In genomic region chr4:136219592-136220125, GRCh38 we compare ENCODE assay signal across 28 cellular contexts.
"Had no signal": no experiment of that assay in that cellular context is flagged by ENCODE, and none has a peak within 500 bp of the region (broad histone marks: within the 10 kb centered on the region; RNA-seq: fewer than 3 reads in every experiment).

No MANE protein-coding gene starts in this region.

- H3K27me3 ChIP-seq: body of pancreas, breast epithelium, SJCRH30 had no signal

- FAIRE-seq: astrocyte, TTC549 had no signal

- H3K4me3 ChIP-seq: body of pancreas, breast epithelium, SJCRH30, SK-N-MC had no signal

- H3K36me3 ChIP-seq: breast epithelium, SJCRH30 had no signal

- H3K4me1 ChIP-seq: body of pancreas, breast epithelium, SJCRH30 had no signal

- H3K9me3 ChIP-seq: body of pancreas, SJCRH30 had no signal

- ATAC-seq: activated CD8-positive, alpha-beta T cell treated with anti-CD3 and anti-CD28 coated beads, Interleukin-2, amount 10 ng/mL, durations not matched to agents 7 days and 5 days; activated T-cell treated with anti-CD3 and anti-CD28 coated beads, Interleukin-2, amount 50 U/mL, for 4 hours; body of pancreas; Panc1 had no signal

- H3K27ac ChIP-seq: body of pancreas, breast epithelium, SJCRH30, SK-N-MC had no signal

- DNase-seq: activated CD4-positive, alpha-beta T cell treated with anti-CD3 and anti-CD28 coated beads, Interleukin-2, amount 10 ng/mL, durations not matched to agents 7 days and 5 days; activated CD4-positive, alpha-beta T cell treated with anti-CD3 and anti-CD28 coated beads, Interleukin-2, amount 50 U/mL, for 48 hours; activated CD8-positive, alpha-beta T cell treated with anti-CD3 and anti-CD28 coated beads, Interleukin-2, amount 10 ng/mL, durations not matched to agents 7 days and 5 days; activated naive CD4-positive, alpha-beta T cell treated with Interleukin-2 at 50 U/mL for 16 hours; activated naive CD8-positive, alpha-beta T cell treated with anti-CD3 and anti-CD28 coated beads, Interleukin-2, amount 10 ng/mL, durations not matched to agents 7 days and 5 days; activated T-cell treated with anti-CD3 and anti-CD28 coated beads for 4 hours; activated T-cell treated with anti-CD3 and anti-CD28 coated beads, Interleukin-2, amount 50 U/mL, for 4 hours; amygdala; body of pancreas; caudate nucleus; cerebellar nuclear complex; Karpas-422; KBM-7; MM.1S; MV-4-11; NCI-H1092; NCI-H1436 treated with DMSO at 0.1 percent for 48 hours; NCI-H1694 treated with DMSO at 0.1 percent for 48 hours; NCI-H2029; NCI-H345; NCI-H524 treated with DMSO at 0.1 percent for 48 hours; SHP77; SJCRH30 had no signal
